Comparison of ENCODE assay signal across 29 cellular contexts in genomic region chr2:96097441-96097840, GRCh38. TPM values are rescaled to one million over a fixed set of nuclear protein-coding genes. Genes with fewer than 3 reads are reported as not detected.
"Had no signal": no experiment of that assay in that cellular context is flagged by ENCODE, and none has a peak within 500 bp of the region (broad histone marks: within the 10 kb centered on the region; RNA-seq: fewer than 3 reads in every experiment).

No MANE protein-coding gene starts in this region.

- ATAC-seq: left colon; left lung; mucosa of descending colon; naive thymus-derived CD4-positive, alpha-beta T cell; natural killer cell treated with Interleukin-12 subunit alpha and Interleukin-12 subunit beta and Interleukin-15 and Interleukin-18, amount 100 ng/mL, for 72 hours; stimulated activated memory B cell treated with anti-CD40 and anti-IgM and Interleukin-4, amounts not matched to agents 10 μg/mL and 1 μg/mL and 100 μg/mL, for 72 hours; stimulated activated naive CD8-positive, alpha-beta T cell treated with anti-CD3 and anti-CD28 coated beads, Interleukin-15, amount 100 ng/mL, for 72 hours had no signal

- DNase-seq: hypothalamus; immature natural killer cell; left colon; left lung; midbrain; mucosa of descending colon; naive thymus-derived CD4-positive, alpha-beta T cell; small intestine; stimulated activated CD4-positive, alpha-beta T cell treated with anti-CD3 and anti-CD28 coated beads, Interleukin-4, amount 100 ng/mL, for 24 hours; stimulated activated naive CD4-positive, alpha-beta T cell treated with Interleukin-2 at 50 U/mL for 16 hours; substantia nigra had no signal

- H3K4me3 ChIP-seq: left lung, lung, mucosa of descending colon, ovary, right atrium auricular region, sigmoid colon, spleen, tibial nerve, uterus had no signal

- FAIRE-seq: islet of Langerhans, kidney, small intestine had no signal

- H3K36me3 ChIP-seq: left lung, ovary, right atrium auricular region, sigmoid colon, spleen, tibial nerve, uterus had no signal

- H3K27me3 ChIP-seq: left lung, ovary, right atrium auricular region, sigmoid colon, spleen, tibial nerve, uterus had no signal

RNA-seq across cellular contexts. Expression of gene ADRA2B, which starts 18.9 kb away (rescaled TPM):
- total RNA-seq: myocyte; natural killer cell treated with Interleukin-12 subunit alpha and Interleukin-12 subunit beta and Interleukin-15 and Interleukin-18, amount 100 ng/mL, for 72 hours; pulmonary artery endothelial cell; renal cortical epithelial cell; temporal lobe had no signal

RNA-seq across cellular contexts. Expression of gene ASTL, which starts 40.9 kb away (rescaled TPM):
- total RNA-seq: kidney, left lung, lung, mesenteric fat pad, mucosa of descending colon, myocyte, pulmonary artery endothelial cell, renal cortical epithelial cell, right atrium auricular region, sigmoid colon, temporal lobe, ureter, uterus had no signal
